ENCODE assay signal across 1 cellular context in the genomic region with DNA sequence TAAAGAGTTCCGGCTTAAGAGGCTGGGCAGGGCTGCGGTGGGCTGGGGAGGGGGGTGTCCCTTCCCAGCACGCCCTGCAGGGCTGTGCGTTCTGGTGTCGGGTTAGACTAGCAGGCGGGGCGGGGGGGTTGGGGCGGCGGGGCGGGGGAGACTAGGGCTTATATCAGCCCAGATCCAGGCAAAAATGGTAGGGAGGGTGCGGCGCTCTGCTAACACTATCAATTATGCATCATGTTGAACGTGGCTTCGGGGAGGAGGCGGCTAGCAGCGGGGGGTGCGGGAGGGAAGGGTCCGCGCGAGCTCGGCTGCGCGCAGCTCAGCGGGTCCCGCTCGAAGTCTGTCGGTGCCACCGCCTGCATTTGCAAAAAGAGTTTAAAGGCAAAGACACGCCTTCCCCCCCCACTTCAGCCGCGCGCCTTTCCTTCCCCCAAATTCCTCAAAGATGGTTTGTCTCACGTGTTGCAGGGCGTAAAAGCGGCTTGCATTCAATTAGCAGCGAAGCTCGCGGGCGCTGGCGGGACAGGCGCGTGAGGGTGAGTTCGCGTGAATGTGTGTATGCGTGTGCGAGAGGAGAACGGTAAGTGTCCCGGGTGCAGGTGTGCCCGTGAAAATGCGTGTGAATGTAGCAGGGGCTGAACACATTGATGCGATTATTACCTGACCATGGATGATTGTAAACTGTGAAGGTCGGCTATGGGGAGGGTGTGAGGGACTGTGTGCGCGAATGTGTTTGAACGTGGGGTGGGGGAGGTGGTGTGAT.
TF ChIP-seq lines count a peak whose summit lies in the region.

TSS of gene ISLR2 (plus strand) at position 498 of the 760 bp plus-strand sequence. CDS start 2,169 bp downstream, outside the sequence.

TF ChIP-seq in HEK293, 187 proteins besides CTCF, POLR2A, EP300 and RAD21 (continued from another document and continues in another):
- TF ChIP-seq ZBTB10 (tag by site-specific recombination; IDR thresholded peaks at IDR 0.05) (0 out of 2 replicates have a peak, but pooled peaks have one; percentile 13), ZBTB7A (tag by site-specific recombination; IDR thresholded peaks at IDR 0.05; ENCODE audit: low read depth) (peak; percentile 14; the same call in 1 of the 2 replicates), BCL11B (tag by site-specific recombination; IDR thresholded peaks at IDR 0.05; ENCODE audit: low read depth) (no peak), ZNF600 (tag by site-specific recombination; IDR thresholded peaks at IDR 0.05) (peak; percentile 30; the same call in 1 of the 2 replicates), ZNF404 (tag by site-specific recombination; IDR thresholded peaks at IDR 0.05) (no peak), ZNF571 (tag by site-specific recombination; IDR thresholded peaks at IDR 0.05) (no peak), GLI2 (tag by site-specific recombination; IDR thresholded peaks at IDR 0.05; ENCODE audit: borderline replicate concordance, low read depth) (no peak), SP7 (tag by site-specific recombination; IDR thresholded peaks at IDR 0.05) (peak; percentile 73; the same call in 1 of the 2 replicates), AEBP2 (tag by site-specific recombination; IDR thresholded peaks at IDR 0.05; ENCODE audit: borderline replicate concordance) (no peak), WT1 (tag by site-specific recombination; IDR thresholded peaks at IDR 0.05) (peak; percentile 88), ZIC2 (tag by site-specific recombination; IDR thresholded peaks at IDR 0.05) (peak; percentile 56; the same call in 1 of the 2 replicates), HOXD13 (CRISPR knock-in tag; IDR thresholded peaks at IDR 0.05; ENCODE audit: borderline replicate concordance) (0 out of 2 replicates have a peak, but pooled peaks have one; percentile 61), ZSCAN16 (tag by site-specific recombination; IDR thresholded peaks at IDR 0.05) (peak; percentile 63; the same call in 1 of the 2 replicates), ZEB2 (tag by site-specific recombination; IDR thresholded peaks at IDR 0.05) (peak; percentile 65), ZSCAN5A (tag by site-specific recombination; IDR thresholded peaks at IDR 0.05) (no peak; the same call in 1 of the 2 replicates), ZNF76 (tag by site-specific recombination; IDR thresholded peaks at IDR 0.05; ENCODE audit: borderline replicate concordance, low read depth) (no peak), ZNF623 (tag by site-specific recombination; IDR thresholded peaks at IDR 0.05) (no peak), SCRT2 (tag by site-specific recombination; IDR thresholded peaks at IDR 0.05) (peak; percentile 92), ZNF416 (tag by site-specific recombination; IDR thresholded peaks at IDR 0.05) (no peak), ZNF394 (tag by site-specific recombination; IDR thresholded peaks at IDR 0.05; ENCODE audit: borderline replicate concordance) (no peak), ZBTB1 (tag by site-specific recombination; IDR thresholded peaks at IDR 0.05) (no peak), SP2 (tag by site-specific recombination; IDR thresholded peaks at IDR 0.05) (0 out of 2 replicates have a peak, but pooled peaks have one; percentile 5), ZNF423 (tag by site-specific recombination; IDR thresholded peaks at IDR 0.05) (peak; percentile 16; the same call in 1 of the 2 replicates), ZNF692 (tag by site-specific recombination; IDR thresholded peaks at IDR 0.05) (peak; percentile 71), GLIS1 (tag by site-specific recombination; IDR thresholded peaks at IDR 0.05) (peak; percentile 49), TRIM28 (IDR thresholded peaks at IDR 0.05; ENCODE audit: borderline replicate concordance, low read length) (no peak), BCL11A (tag by site-specific recombination; IDR thresholded peaks at IDR 0.05; ENCODE audit: low read depth) (no peak), IKZF3 (tag by site-specific recombination; IDR thresholded peaks at IDR 0.05) (no peak), ZSCAN23 (tag by site-specific recombination; IDR thresholded peaks at IDR 0.05) (0 out of 2 replicates have a peak, but pooled peaks have one; percentile 11), ZNF146 (tag by site-specific recombination; IDR thresholded peaks at IDR 0.05) (no peak), ZBTB17 (tag by site-specific recombination; IDR thresholded peaks at IDR 0.05) (peak; percentile 46; the same call in 1 of the 2 replicates), SETDB1 (IDR thresholded peaks at IDR 0.05; ENCODE audit: insufficient read length, low read length) (no peak), ZNF843 (tag by site-specific recombination; IDR thresholded peaks at IDR 0.05) (0 out of 2 replicates have a peak, but pooled peaks have one; percentile 16), KLF1 (tag by site-specific recombination; IDR thresholded peaks at IDR 0.05) (peak; percentile 67), ZNF324 (tag by site-specific recombination; IDR thresholded peaks at IDR 0.05) (no peak), ZNF280C (tag by site-specific recombination; IDR thresholded peaks at IDR 0.05) (no peak), ZFP69B (tag by site-specific recombination; IDR thresholded peaks at IDR 0.05) (0 out of 2 replicates have a peak, but pooled peaks have one; percentile 62), ATF2 (tag by site-specific recombination; IDR thresholded peaks at IDR 0.05; ENCODE audit: low read depth) (no peak), GLIS2 (tag by site-specific recombination; IDR thresholded peaks at IDR 0.05) (peak; percentile 36; the same call in 1 of the 2 replicates), ZBTB8A (tag by site-specific recombination; IDR thresholded peaks at IDR 0.05) (peak; percentile 91)
- TF ChIP-seq, protein P1, sequence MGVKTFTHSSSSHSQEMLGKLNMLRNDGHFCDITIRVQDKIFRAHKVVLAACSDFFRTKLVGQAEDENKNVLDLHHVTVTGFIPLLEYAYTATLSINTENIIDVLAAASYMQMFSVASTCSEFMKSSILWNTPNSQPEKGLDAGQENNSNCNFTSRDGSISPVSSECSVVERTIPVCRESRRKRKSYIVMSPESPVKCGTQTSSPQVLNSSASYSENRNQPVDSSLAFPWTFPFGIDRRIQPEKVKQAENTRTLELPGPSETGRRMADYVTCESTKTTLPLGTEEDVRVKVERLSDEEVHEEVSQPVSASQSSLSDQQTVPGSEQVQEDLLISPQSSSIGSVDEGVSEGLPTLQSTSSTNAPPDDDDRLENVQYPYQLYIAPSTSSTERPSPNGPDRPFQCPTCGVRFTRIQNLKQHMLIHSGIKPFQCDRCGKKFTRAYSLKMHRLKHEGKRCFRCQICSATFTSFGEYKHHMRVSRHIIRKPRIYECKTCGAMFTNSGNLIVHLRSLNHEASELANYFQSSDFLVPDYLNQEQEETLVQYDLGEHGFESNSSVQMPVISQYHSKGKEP (tag by site-specific recombination; IDR thresholded peaks at IDR 0.05): peak; percentile 31; the same call in 1 of the 2 replicates
- TF ChIP-seq, protein P2, sequence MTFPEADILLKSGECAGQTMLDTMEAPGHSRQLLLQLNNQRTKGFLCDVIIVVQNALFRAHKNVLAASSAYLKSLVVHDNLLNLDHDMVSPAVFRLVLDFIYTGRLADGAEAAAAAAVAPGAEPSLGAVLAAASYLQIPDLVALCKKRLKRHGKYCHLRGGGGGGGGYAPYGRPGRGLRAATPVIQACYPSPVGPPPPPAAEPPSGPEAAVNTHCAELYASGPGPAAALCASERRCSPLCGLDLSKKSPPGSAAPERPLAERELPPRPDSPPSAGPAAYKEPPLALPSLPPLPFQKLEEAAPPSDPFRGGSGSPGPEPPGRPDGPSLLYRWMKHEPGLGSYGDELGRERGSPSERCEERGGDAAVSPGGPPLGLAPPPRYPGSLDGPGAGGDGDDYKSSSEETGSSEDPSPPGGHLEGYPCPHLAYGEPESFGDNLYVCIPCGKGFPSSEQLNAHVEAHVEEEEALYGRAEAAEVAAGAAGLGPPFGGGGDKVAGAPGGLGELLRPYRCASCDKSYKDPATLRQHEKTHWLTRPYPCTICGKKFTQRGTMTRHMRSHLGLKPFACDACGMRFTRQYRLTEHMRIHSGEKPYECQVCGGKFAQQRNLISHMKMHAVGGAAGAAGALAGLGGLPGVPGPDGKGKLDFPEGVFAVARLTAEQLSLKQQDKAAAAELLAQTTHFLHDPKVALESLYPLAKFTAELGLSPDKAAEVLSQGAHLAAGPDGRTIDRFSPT (tag by site-specific recombination; IDR thresholded peaks at IDR 0.05): no peak
- TF ChIP-seq, protein P3, sequence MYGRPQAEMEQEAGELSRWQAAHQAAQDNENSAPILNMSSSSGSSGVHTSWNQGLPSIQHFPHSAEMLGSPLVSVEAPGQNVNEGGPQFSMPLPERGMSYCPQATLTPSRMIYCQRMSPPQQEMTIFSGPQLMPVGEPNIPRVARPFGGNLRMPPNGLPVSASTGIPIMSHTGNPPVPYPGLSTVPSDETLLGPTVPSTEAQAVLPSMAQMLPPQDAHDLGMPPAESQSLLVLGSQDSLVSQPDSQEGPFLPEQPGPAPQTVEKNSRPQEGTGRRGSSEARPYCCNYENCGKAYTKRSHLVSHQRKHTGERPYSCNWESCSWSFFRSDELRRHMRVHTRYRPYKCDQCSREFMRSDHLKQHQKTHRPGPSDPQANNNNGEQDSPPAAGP (tag by site-specific recombination; IDR thresholded peaks at IDR 0.05): peak; percentile 85
